16 cellular contexts compared by ENCODE assay signal in genomic region chr13:35920816-35921215, GRCh38.
DNase-seq lines count a peak whose midpoint lies in the region; FAIRE-seq and TF ChIP-seq lines count a peak whose summit lies in the region.
"Had no signal": no experiment of that assay in that cellular context is flagged by ENCODE, and none has a peak within 500 bp of the region (broad histone marks: within the 10 kb centered on the region; RNA-seq: fewer than 3 reads in every experiment).

No MANE protein-coding gene starts in this region.

- no peaks in the 10 kb centered on the region for H3K36me3 ChIP-seq in H1 (ENCODE audit: control insufficient read depth in 2 of 4, insufficient read depth in 4 of 4, low read length in 3 of 4)
- H3K36me3 ChIP-seq: BE2C had no signal

- in situ Hi-C loops in G401 (cut with HindIII; ENCODE audit: low sequenced_read_pairs), result no loop called here

- no peak overlapping the region for H2AK5ac ChIP-seq in H1 (ENCODE audit: low read depth, low read length)

- H3K4me2 ChIP-seq in H1 (ENCODE audit: insufficient read depth in 1 of 2, low read depth in 2 of 2, low read length in 2 of 2), result peak overlapping the region; percentile 22 to 25; a peak in 2 of 4 replicates

- no peaks in the 10 kb centered on the region for H3K79me1 ChIP-seq in H1 (ENCODE audit: low read depth, low read length)

- H3K27ac ChIP-seq in H1 (ENCODE audit: low read depth, low read length), result no peak overlapping the region
- H3K27ac ChIP-seq: C4-2B had no signal

- H3K79me2 ChIP-seq in H1 (ENCODE audit: control insufficient read depth in 1 of 2, insufficient read depth in 2 of 2, low read length in 2 of 2), result no peaks in the 10 kb centered on the region

- no peaks in the 10 kb centered on the region for H3K27me3 Mint-ChIP-seq in osteocyte (ENCODE audit: unreplicated experiment)
- H3K27me3 Mint-ChIP-seq: CD4-positive, alpha-beta T cell had no signal

- no peak overlapping the region for H4K91ac ChIP-seq in H1 (replicated peaks; ENCODE audit: insufficient read length, low read length)

- H2BK15ac ChIP-seq in H1 (ENCODE audit: low read length), result 0 out of 2 replicates have a peak overlapping the region, but pooled peaks have one; percentile 13

- POLR2A ChIA-PET in H1 (lab: Charles Lee; ENCODE audit: partially characterized antibody), result no interaction called here

- TF ChIP-seq RAD21 in H1 (IDR thresholded peaks at IDR 0.05 in 1 of 2, conservative IDR thresholded peaks at IDR 0.05 in 1 of 2; ENCODE audit: low read depth in 2 of 2, low read length in 2 of 2), result no peak

- H3K4me3 ChIP-seq in H1 (ENCODE audit: extremely low read depth in 1 of 4, insufficient read depth in 2 of 4, low read depth in 3 of 4, low read length in 4 of 4), result no peak overlapping the region

- CTCF ChIA-PET in H1 (lab: Charles Lee; ENCODE audit: partially characterized antibody), result interaction anchor here (1.0 to 1.1 kb wide), 2 partner anchors 10 to 91 kb away, joined by 3 to 5 read pairs; no protein-coding TSS in a partner anchor

- no peaks in the 10 kb centered on the region for H3K9me3 ChIP-seq in H1 (ENCODE audit: insufficient read depth in 2 of 2, low read depth in 1 of 2, low read length in 1 of 2)
- H3K9me3 ChIP-seq: BE2C, Caco-2 had no signal

- H4K8ac ChIP-seq in H1 (ENCODE audit: extremely low read depth, insufficient read depth, low read length), result no peak overlapping the region

- WGBS in H1 (ENCODE audit: extremely low coverage in 1 of 2, insufficient coverage in 1 of 2, insufficient read length in 1 of 2, insufficient replicate concordance in 2 of 2, low coverage in 1 of 2, low lambda C conversion rate in 2 of 2, missing lambda C conversion rate in 1 of 2), 2 experiments, result 70% methylated on average over 7 of the region's 7 CpGs; no CpG with 5 or more reads in 1 of the 2 experiments

- H3K36me3 Mint-ChIP-seq in osteocyte (ENCODE audit: unreplicated experiment), result no peaks in the 10 kb centered on the region

- H3K4me1 ChIP-seq in H1 (replicated peaks in 1 of 4; ENCODE audit: control insufficient read depth in 3 of 4, insufficient read depth in 4 of 4, low read length in 3 of 4), result peaks cover 6 to 30% (median 17%) of the 10 kb centered on the region in 4 experiments
- H3K4me1 ChIP-seq: BE2C, Caco-2 had no signal

- H3K4ac ChIP-seq in H1 (replicated peaks; ENCODE audit: insufficient read length, low read depth, low read length), result no peak overlapping the region

- no peak for DNase-seq in H1 (ENCODE audit: low read depth in 1 of 2, low spot score in 2 of 2)
- DNase-seq in iPS-NIHi7 (ENCODE audit: extremely low spot score), result peak; percentile 21
- peak; percentile 46 for DNase-seq in osteocyte (ENCODE audit: extremely low spot score, unreplicated experiment)
- DNase-seq in C1 segment of cervical spinal cord (lab: John Stamatoyannopoulos, UW), result no peak
- DNase-seq in G401 (ENCODE audit: low spot score), result no peak
- no peak for DNase-seq in posterior cingulate gyrus
- DNase-seq: ACHN; BE2C; Caco-2; CD4-positive, alpha-beta T cell; GDM1; HCEC 1CT had no signal

- TF ChIP-seq POLR2A in H1 (IDR thresholded peaks at IDR 0.05; ENCODE audit: control extremely low read depth in 1 of 2, low read depth in 2 of 2, low read length in 2 of 2), result no peak

- H3K14ac ChIP-seq in H1 (ENCODE audit: insufficient read length), result no peak overlapping the region

- peak overlapping the region; percentile 64; the same call in 1 of the 2 replicates for H2BK12ac ChIP-seq in H1 (ENCODE audit: low read depth, low read length)

- no peaks in the 10 kb centered on the region for H3K9me3 Mint-ChIP-seq in osteocyte (ENCODE audit: unreplicated experiment)
- H3K9me3 Mint-ChIP-seq: CD4-positive, alpha-beta T cell had no signal

- H3K9ac ChIP-seq in H1 (replicated peaks in 1 of 4; ENCODE audit: extremely low read depth in 1 of 4, low read depth in 3 of 4, low read length in 3 of 4), result no peak overlapping the region

- FAIRE-seq in H1 (lab: Jason Lieb, UNC), result no peak
- FAIRE-seq: A204.1, D721Med, GM12892 had no signal

- no peak overlapping the region for H3K56ac ChIP-seq in H1 (replicated peaks; ENCODE audit: insufficient read length, low read depth, low read length)

- H2BK20ac ChIP-seq in H1 (ENCODE audit: low read length), result no peak overlapping the region

- no peak overlapping the region for H3K27ac Mint-ChIP-seq in osteocyte (ENCODE audit: unreplicated experiment)
- H3K27ac Mint-ChIP-seq: CD4-positive, alpha-beta T cell had no signal

- H3K23me2 ChIP-seq in H1 (ENCODE audit: low read depth, low read length), result peaks cover 2% of the 10 kb centered on the region; the same call in 1 of the 2 replicates

- intact Hi-C loops in posterior cingulate gyrus (cut with DNase I), result no loop called here

- H4K5ac ChIP-seq in H1 (ENCODE audit: insufficient read length, low read depth, low read length), result no peak overlapping the region

- H3K4me1 Mint-ChIP-seq in osteocyte (ENCODE audit: unreplicated experiment), result peaks cover 58% of the 10 kb centered on the region

- no peaks in the 10 kb centered on the region for H4K20me1 ChIP-seq in H1 (replicated peaks in 1 of 2; ENCODE audit: control insufficient read depth in 1 of 2, insufficient read depth in 2 of 2, low read length in 2 of 2)

- no peaks in the 10 kb centered on the region for H3K27me3 ChIP-seq in H1 (replicated peaks in 1 of 4; ENCODE audit: control insufficient read depth in 3 of 4, extremely low read depth in 1 of 4, insufficient read depth in 3 of 4, low read length in 3 of 4)
- H3K27me3 ChIP-seq: BE2C had no signal

- H2AFZ ChIP-seq in H1 (ENCODE audit: low read length), result no peak overlapping the region

- 0 out of 2 replicates have a peak overlapping the region, but pooled peaks have one; percentile 36 for H2BK5ac ChIP-seq in H1 (ENCODE audit: low read depth, low read length)

- TF ChIP-seq CTCF in H1 (IDR thresholded peaks at IDR 0.05; ENCODE audit: control extremely low read depth in 1 of 3, insufficient read depth in 1 of 3, low read depth in 1 of 3, low read length in 3 of 3) (no peak), osteocyte (IDR thresholded peaks at IDR 0.05) (no peak)

- TF ChIP-seq EP300 in H1 (IDR thresholded peaks at IDR 0.05; ENCODE audit: borderline replicate concordance in 1 of 2, low read depth in 2 of 2, low read length in 2 of 2), result no peak

- H2BK120ac ChIP-seq in H1 (replicated peaks; ENCODE audit: low read depth, low read length), result no peak overlapping the region

- H3K18ac ChIP-seq in H1 (ENCODE audit: extremely low read depth, low read length), result peak overlapping the region; percentile 21; the same call in 1 of the 2 replicates

- H3K4me3 Mint-ChIP-seq in osteocyte (ENCODE audit: unreplicated experiment), result no peak overlapping the region
- H3K4me3 Mint-ChIP-seq: CD4-positive, alpha-beta T cell had no signal

- no peak overlapping the region for H3K23ac ChIP-seq in H1 (ENCODE audit: insufficient read length)

TF ChIP-seq in H1, 55 proteins besides CTCF, POLR2A, EP300 and RAD21:
- no peak for TF ChIP-seq SP4 (IDR thresholded peaks at IDR 0.05; ENCODE audit: low read length)
- TF ChIP-seq GABPA (IDR thresholded peaks at IDR 0.05; ENCODE audit: borderline replicate concordance, insufficient read depth, low read length), result no peak
- no peak for TF ChIP-seq CEBPB (IDR thresholded peaks at IDR 0.05; ENCODE audit: low read depth, low read length)
- no peak for TF ChIP-seq PHF8 (conservative IDR thresholded peaks at IDR 0.05; ENCODE audit: low read depth, low read length)
- TF ChIP-seq BACH1 (IDR thresholded peaks at IDR 0.05; ENCODE audit: low read length), result no peak
- no peak for TF ChIP-seq SP2 (IDR thresholded peaks at IDR 0.05; ENCODE audit: low read length)
- no peak for TF ChIP-seq MAX (IDR thresholded peaks at IDR 0.05)
- TF ChIP-seq RFX5 (IDR thresholded peaks at IDR 0.05; ENCODE audit: borderline replicate concordance, low read depth, low read length), result no peak
- 0 out of 2 replicates have a peak, but pooled peaks have one; percentile 30 for TF ChIP-seq TEAD4 (IDR thresholded peaks at IDR 0.05; ENCODE audit: low read depth, low read length)
- TF ChIP-seq EGR1 (IDR thresholded peaks at IDR 0.05; ENCODE audit: borderline replicate concordance, low read depth, low read length), result 0 out of 2 replicates have a peak, but pooled peaks have one; percentile 11
- no peak for TF ChIP-seq CHD1 (IDR thresholded peaks at IDR 0.05; ENCODE audit: low read depth, low read length)
- TF ChIP-seq CBX5 (IDR thresholded peaks at IDR 0.05; ENCODE audit: low read depth, low read length), result no peak
- TF ChIP-seq FOSL1 (IDR thresholded peaks at IDR 0.05; ENCODE audit: insufficient read depth, low read depth, low read length), result no peak
- TF ChIP-seq HDAC2 (IDR thresholded peaks at IDR 0.05; ENCODE audit: borderline replicate concordance in 1 of 2, low read depth in 2 of 2, low read length in 2 of 2), result no peak

Comparison
In these comparisons a context has a peak if more than half of its experiments do, and no peak if none do; other contexts are left out.
1. DNase-seq: peak in iPS-NIHi7 (single experiment) and osteocyte (single experiment); none in H1 (0 of 2), C1 segment of cervical spinal cord (0 of 14), G401 (single experiment) and posterior cingulate gyrus (0 of 10).